ENCODE assay signal across 20 cellular contexts in genomic region chr15:99117563-99118257, GRCh38. TPM values are rescaled to one million over a fixed set of nuclear protein-coding genes. Genes with fewer than 3 reads are reported as not detected.
A peak's percentile ranks its signal among the peaks of the same experiment; 100 is the strongest.
DNase-seq lines count a peak whose midpoint lies in the region; ATAC-seq, FAIRE-seq and TF ChIP-seq lines count a peak whose summit lies in the region.
"Had no signal": no experiment of that assay in that cellular context is flagged by ENCODE, and none has a peak within 500 bp of the region (broad histone marks: within the 10 kb centered on the region; RNA-seq: fewer than 3 reads in every experiment).

No MANE protein-coding gene starts in this region.

- no peak for ATAC-seq in GM21786 (IDR thresholded peaks at IDR 0.05; ENCODE audit: unreplicated experiment)

- H3K27me3 ChIP-seq in bronchial epithelial cell (ENCODE audit: control insufficient read depth, insufficient read depth, low read length) (no peaks in the 10 kb centered on the region), esophagus muscularis mucosa (no peaks in the 10 kb centered on the region), suprapubic skin (no peaks in the 10 kb centered on the region), small intestine (ENCODE audit: control insufficient read depth in 2 of 2, insufficient read depth in 2 of 2, low read length in 2 of 2) (no peaks in the 10 kb centered on the region)

- no peak for DNase-seq in bronchial epithelial cell (ENCODE audit: low read depth)
- DNase-seq in esophagus muscularis mucosa (ENCODE audit: extremely low spot score), result no peak
- peak; percentile 65 for DNase-seq in posterior vena cava (ENCODE audit: low spot score)
- DNase-seq in suprapubic skin (ENCODE audit: low spot score in 2 of 2), result peak; percentile 51 to 57
- DNase-seq in small intestine, result no peak
- DNase-seq in T1000 (lab: John Stamatoyannopoulos, UW), result no peak
- DNase-seq in GM13976 (ENCODE audit: low spot score), result no peak
- DNase-seq: CD4-positive, alpha-beta memory T cell; DND-41; GDM1; KBM-7; NCI-H1105; NCI-H187; NCI-H446 treated with DMSO at 0.1 percent for 48 hours; NCI-H748 treated with DMSO at 0.1 percent for 48 hours; SIG-M5 had no signal

- H3K4me3 ChIP-seq in bronchial epithelial cell (ENCODE audit: low read depth, low read length) (no peak overlapping the region), esophagus muscularis mucosa (peak overlapping the region in 1 of 4 donors; percentile 7), suprapubic skin (no peak overlapping the region), small intestine (ENCODE audit: low read depth in 1 of 2, low read length in 2 of 2) (no peak overlapping the region)

- H3K27ac ChIP-seq in esophagus muscularis mucosa (replicated peaks in 1 of 4), result peak overlapping the region; percentile 97 to 98 (median 98)
- H3K27ac ChIP-seq in suprapubic skin, result no peak overlapping the region
- no peak overlapping the region for H3K27ac ChIP-seq in small intestine (ENCODE audit: low read depth in 1 of 2, low read length in 1 of 2)

- WGBS in esophagus muscularis mucosa, result 47% methylated on average over 20 of the region's 20 CpGs
- WGBS in suprapubic skin, result 85% methylated on average over 17 of the region's 20 CpGs
- 83 to 91% (median 87%) methylated on average over 20 of the region's 20 CpGs for WGBS in small intestine, 3 donors

- TF ChIP-seq CTCF in bronchial epithelial cell (IDR thresholded peaks at IDR 0.05; ENCODE audit: insufficient read depth, low read length, severe bottlenecking) (no peak), esophagus muscularis mucosa (IDR thresholded peaks at IDR 0.05) (no peak), suprapubic skin (IDR thresholded peaks at IDR 0.05) (no peak), GM13976 (IDR thresholded peaks at IDR 0.05; ENCODE audit: borderline replicate concordance, control extremely low read depth, extremely low read depth, insufficient read depth, missing control alignments) (no peak)

- intact Hi-C loops in esophagus muscularis mucosa (cut with DNase I) (no loop called here), posterior vena cava (cut with DNase I) (no loop called here)

- H3K4me1 ChIP-seq in esophagus muscularis mucosa, result peaks cover 56 to 100% (median 98%) of the 10 kb centered on the region in 4 donors
- no peaks in the 10 kb centered on the region for H3K4me1 ChIP-seq in suprapubic skin
- no peaks in the 10 kb centered on the region for H3K4me1 ChIP-seq in small intestine (ENCODE audit: control insufficient read depth in 2 of 2, insufficient read depth in 1 of 2, low read depth in 1 of 2, low read length in 1 of 2)

- TF ChIP-seq EP300 in esophagus muscularis mucosa (IDR thresholded peaks at IDR 0.05) (no peak), suprapubic skin (IDR thresholded peaks at IDR 0.05) (no peak)

- H3K9me3 ChIP-seq in esophagus muscularis mucosa (no peaks in the 10 kb centered on the region), suprapubic skin (no peaks in the 10 kb centered on the region), small intestine (ENCODE audit: control insufficient read depth, low read depth) (no peaks in the 10 kb centered on the region)

- in situ Hi-C loops in GM13976 (cut with MboI; ENCODE audit: low sequenced_read_pairs, unreplicated experiment), result no loop called here

- FAIRE-seq in bronchial epithelial cell (lab: Jason Lieb, UNC), result peak; percentile 88
- no peak for FAIRE-seq in small intestine (lab: Jason Lieb, UNC)
- FAIRE-seq: GM12892, H1, RCC 7860 had no signal

- TF ChIP-seq POLR2A in esophagus muscularis mucosa (IDR thresholded peaks at IDR 0.05; ENCODE audit: low read depth), result no peak
- TF ChIP-seq POLR2A in suprapubic skin (IDR thresholded peaks at IDR 0.05), result no peak

- H3K36me3 ChIP-seq in bronchial epithelial cell (ENCODE audit: control insufficient read depth, insufficient read depth, low read length), result no peaks in the 10 kb centered on the region
- peaks cover 20 to 77% (median 60%) of the 10 kb centered on the region in 4 donors for H3K36me3 ChIP-seq in esophagus muscularis mucosa
- no peaks in the 10 kb centered on the region for H3K36me3 ChIP-seq in suprapubic skin
- no peaks in the 10 kb centered on the region for H3K36me3 ChIP-seq in small intestine (ENCODE audit: control insufficient read depth in 2 of 2, insufficient read depth in 2 of 2, low read length in 2 of 2)

RNA-seq across cellular contexts. Expression of gene SYNM, which starts 12.8 kb away (rescaled TPM):
- total RNA-seq in bronchial epithelial cell (0.26 and 0.38 TPM in 2 replicates), esophagus muscularis mucosa (1,000 to 10,000 TPM; 1,866 to 2,563 (median 2,454) TPM), posterior vena cava (100 to 1,000 TPM; 447 to 863 TPM), suprapubic skin (10 to 100 TPM in 2 of 4 donors, 1 to 10 TPM in 2; 6.7 to 20.3 (median 10.7) TPM)
- polyA plus RNA-seq in small intestine, result 10 to 100 TPM in 1 of 3 donors, 1 to 10 TPM in 2; 2.9 to 18.1 (median 3.5) TPM

Comparison
In these comparisons a context has a peak if more than half of its experiments do, and no peak if none do; other contexts are left out.
1. DNase-seq: peak in posterior vena cava (single experiment) and suprapubic skin (2 of 2); none in bronchial epithelial cell (single experiment), esophagus muscularis mucosa (single experiment), small intestine (single experiment), T1000 (single experiment) and GM13976 (single experiment).
2. H3K27ac ChIP-seq: peak in esophagus muscularis mucosa (4 of 4); none in suprapubic skin (single experiment) and small intestine (0 of 2).
3. RNA of gene SYNM, which starts 12.8 kb away (total RNA-seq): 1,866 to 2,563 TPM in esophagus muscularis mucosa and 447 to 863 TPM in posterior vena cava; 6.7 to 20.3 TPM in suprapubic skin and 0.26 to 0.38 TPM in bronchial epithelial cell; every median in the first group is over 10 times any median in the second.